Comparison of ENCODE assay signal across 9 cellular contexts in the genomic region with DNA sequence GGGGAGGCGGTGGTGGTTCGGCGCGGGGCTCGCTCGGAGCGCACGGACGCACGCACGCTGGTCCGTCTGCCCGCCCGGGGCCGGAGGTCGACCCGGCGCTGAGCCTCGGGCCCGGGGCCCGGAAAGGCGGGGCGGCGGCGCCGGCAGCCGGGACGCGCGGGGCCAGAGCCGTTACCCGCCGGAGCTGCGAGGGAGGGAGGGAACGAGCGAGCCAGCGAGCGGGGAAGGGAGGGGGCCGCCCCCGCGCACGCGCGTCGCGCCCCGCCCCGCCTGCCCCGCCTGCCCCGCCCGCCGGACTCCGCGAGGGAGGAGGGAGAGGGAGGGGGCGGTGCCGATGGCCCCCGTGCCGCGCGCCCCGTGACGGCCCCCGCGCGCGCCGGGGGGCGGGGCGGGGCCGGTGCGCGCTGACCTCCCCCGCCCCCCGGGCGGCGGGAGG. TPM values are rescaled to one million over a fixed set of nuclear protein-coding genes. Genes with fewer than 3 reads are reported as not detected.
DNase-seq lines count a peak whose midpoint lies in the region; ATAC-seq, FAIRE-seq and TF ChIP-seq lines count a peak whose summit lies in the region.
"Had no signal": no experiment of that assay in that cellular context is flagged by ENCODE, and none has a peak within 500 bp of the region (broad histone marks: within the 10 kb centered on the region; RNA-seq: fewer than 3 reads in every experiment).

No MANE protein-coding gene starts in this region.

- H3K27me3 ChIP-seq in tibial nerve: no peaks in the 10 kb centered on the region

- no peak for FAIRE-seq in frontal cortex (lab: Jason Lieb, UNC)
- FAIRE-seq: colon had no signal

- peaks cover 0 to 23% (median 6%) of the 10 kb centered on the region in 3 donors for H3K36me3 ChIP-seq in tibial nerve

- peak; percentile 40 to 50 for TF ChIP-seq POLR2A in tibial nerve (IDR thresholded peaks at IDR 0.05)

- peaks cover 3 to 62% (median 55%) of the 10 kb centered on the region in 4 donors for H3K4me1 ChIP-seq in tibial nerve

- DNase-seq in COLO829 (ENCODE audit: low spot score): peak; percentile 92
- DNase-seq in GM19240 (ENCODE audit: insufficient read length, low spot score): peak; percentile 79
- peak; percentile 70 for DNase-seq in NOMO-1 treated with DMSO at 0.1 percent for 48 hours (lab: John Stamatoyannopoulos, UW; ENCODE audit: unreplicated experiment)
- DNase-seq in activated T-helper 9 cell treated with anti-CD3 and anti-CD28 coated beads, Interleukin-2, amount 50 U/mL, for 16 hours (ENCODE audit: low read depth): peak; percentile 69
- peak; percentile 95 to 99 for DNase-seq in frontal cortex (ENCODE audit: low spot score in 2 of 2)
- no peak for DNase-seq in omental fat pad (ENCODE audit: low spot score)
- DNase-seq in tibial nerve (ENCODE audit: low spot score in 2 of 2): peak; percentile 38 to 49

- WGBS in tibial nerve, 2 donors: 0% methylated on average over 19 of the region's 76 CpGs; no CpG with 5 or more reads in 1 of the 2 donors

- ATAC-seq in HG03432 (IDR thresholded peaks at IDR 0.05; ENCODE audit: unreplicated experiment) (peak; percentile 35), omental fat pad (ENCODE audit: low FRiP score) (peak; percentile 39)

- peak overlapping the region in 3 of 4 donors; percentile 54 to 72 (median 57) for H3K4me3 ChIP-seq in tibial nerve

- H3K27ac ChIP-seq in tibial nerve: peak overlapping the region; percentile 70 to 97 (median 96)

- no peak for TF ChIP-seq CTCF in omental fat pad (IDR thresholded peaks at IDR 0.05)
- TF ChIP-seq CTCF in tibial nerve (IDR thresholded peaks at IDR 0.05): no peak

- TF ChIP-seq EP300 in tibial nerve (IDR thresholded peaks at IDR 0.05): no peak

- H3K9me3 ChIP-seq in tibial nerve: no peaks in the 10 kb centered on the region

RNA-seq across cellular contexts. Expression of a gene that starts 15.0 kb away (rescaled TPM):
- total RNA-seq in frontal cortex: 15.5 TPM
- total RNA-seq in omental fat pad: 10 to 100 TPM; 15.7 to 26.3 (median 21.0) TPM
- total RNA-seq in tibial nerve: 10 to 100 TPM; 27.0 to 74.1 (median 41.3) TPM

RNA-seq across cellular contexts. Expression of a gene that starts 17.8 kb away (rescaled TPM):
- 2.0 TPM for total RNA-seq in frontal cortex
- total RNA-seq in omental fat pad: under 1 TPM in 3 of 4 donors, not detected in 1; 0.31 to 0.93 (median 0.72) TPM
- total RNA-seq in tibial nerve: under 1 TPM in 2 of 4 donors, not detected in 2; 0.30 to 0.44 TPM

RNA-seq across cellular contexts. Expression of a gene that starts 18.3 kb away (rescaled TPM):
- 242 TPM for total RNA-seq in frontal cortex
- 10 to 100 TPM in 2 of 4 donors, 1 to 10 TPM in 2; 2.7 to 14.1 (median 8.6) TPM for total RNA-seq in omental fat pad
- total RNA-seq in tibial nerve: 1 to 10 TPM; 3.8 to 9.0 (median 8.1) TPM

RNA-seq across cellular contexts. Expression of a gene that starts 29.0 kb away (rescaled TPM):
- 35.1 TPM for total RNA-seq in frontal cortex
- total RNA-seq in omental fat pad: 1 to 10 TPM in 1 of 4 donors, under 1 TPM in 1, not detected in 2; 0.24 to 1.9 TPM
- under 1 TPM in 1 of 4 donors, not detected in 3; 0.20 TPM for total RNA-seq in tibial nerve

RNA-seq across cellular contexts. Expression of a gene that starts 29.2 kb away (rescaled TPM):
- total RNA-seq in frontal cortex (7.7 TPM), omental fat pad (10 to 100 TPM; 21.2 to 52.8 (median 34.8) TPM), tibial nerve (10 to 100 TPM; 30.4 to 42.6 (median 35.1) TPM)

Comparison
In these comparisons a context has a peak if more than half of its experiments do, and no peak if none do; other contexts are left out.
1. RNA of a gene that starts 18.3 kb away (total RNA-seq): 242 TPM in frontal cortex (single experiment); 2.7 to 14.1 TPM in omental fat pad and 3.8 to 9.0 TPM in tibial nerve; every median in the first group is over 10 times any median in the second.